ENCODE assay signal across 26 cellular contexts in genomic region chr20:57319584-57319983, GRCh38. TPM values are rescaled to one million over a fixed set of nuclear protein-coding genes. Genes with fewer than 3 reads are reported as not detected.
DNase-seq lines count a peak whose midpoint lies in the region; ATAC-seq, FAIRE-seq and TF ChIP-seq lines count a peak whose summit lies in the region.
"Had no signal": no experiment of that assay in that cellular context is flagged by ENCODE, and none has a peak within 500 bp of the region (broad histone marks: within the 10 kb centered on the region; RNA-seq: fewer than 3 reads in every experiment).

No MANE protein-coding gene starts in this region.

- H3K4me1 ChIP-seq in DOHH2 (ENCODE audit: control insufficient read depth, low read length) (peaks cover 97% of the 10 kb centered on the region), OCI-LY7 (ENCODE audit: insufficient read depth, low read length, poor library complexity, severe bottlenecking) (peaks cover 100% of the 10 kb centered on the region), esophagus muscularis mucosa (peaks cover 0 to 14% (median 7%) of the 10 kb centered on the region in 4 donors)
- H3K4me1 ChIP-seq: BE2C, HAP-1 had no signal

- peaks cover 32% of the 10 kb centered on the region for H3K79me2 ChIP-seq in DOHH2 (ENCODE audit: control insufficient read depth, low read length)
- H3K79me2 ChIP-seq in OCI-LY7 (ENCODE audit: insufficient read depth, low read depth, low read length), result no peaks in the 10 kb centered on the region

- H3K36me3 Mint-ChIP-seq in activated naive CD8-positive, alpha-beta T cell treated with anti-CD3 and anti-CD28 coated beads, Interleukin-2, amount 50 U/mL, for 24 hours (ENCODE audit: low read depth), result no peaks in the 10 kb centered on the region
- H3K36me3 Mint-ChIP-seq: CD14-positive monocyte; CD8-positive, alpha-beta memory T cell had no signal

- peak overlapping the region; percentile 63; the same call in 1 of the 2 replicates for H2AFZ ChIP-seq in OCI-LY7 (ENCODE audit: low read length)

- peaks cover 21% of the 10 kb centered on the region for H3K27me3 Mint-ChIP-seq in activated naive CD8-positive, alpha-beta T cell treated with anti-CD3 and anti-CD28 coated beads, Interleukin-2, amount 50 U/mL, for 24 hours

- H3K9me3 Mint-ChIP-seq in activated naive CD8-positive, alpha-beta T cell treated with anti-CD3 and anti-CD28 coated beads, Interleukin-2, amount 50 U/mL, for 24 hours, result no peaks in the 10 kb centered on the region
- H3K9me3 Mint-ChIP-seq: HFFc6 had no signal

- H3K4me2 ChIP-seq in DOHH2 (ENCODE audit: low read length) (peak overlapping the region; percentile 94), OCI-LY7 (ENCODE audit: low read length) (peak overlapping the region; percentile 43)

- H3K27ac ChIP-seq in DOHH2 (ENCODE audit: low read depth, low read length) (peak overlapping the region; percentile 99), OCI-LY7 (ENCODE audit: low read depth, low read length, poor library complexity, severe bottlenecking) (peak overlapping the region; percentile 95), esophagus muscularis mucosa (replicated peaks in 1 of 4) (no peak overlapping the region)
- H3K27ac ChIP-seq: BLaER1 treated with 17β-estradiol and CSF1 and Interleukin-3, amounts not matched to agents 10 nM and 100 nM had no signal

- no peaks in the 10 kb centered on the region for H4K20me1 ChIP-seq in DOHH2 (ENCODE audit: control insufficient read depth, insufficient read depth, low read depth, low read length)
- no peaks in the 10 kb centered on the region for H4K20me1 ChIP-seq in OCI-LY7 (ENCODE audit: insufficient read depth, low read length)
- H4K20me1 ChIP-seq: BLaER1 treated with 17β-estradiol and CSF1 and Interleukin-3, amounts not matched to agents 10 nM and 100 nM had no signal

- peaks cover 5% of the 10 kb centered on the region for H3K36me3 ChIP-seq in DOHH2 (ENCODE audit: control insufficient read depth, low read length)
- no peaks in the 10 kb centered on the region for H3K36me3 ChIP-seq in OCI-LY7 (ENCODE audit: insufficient read depth, low read length)
- H3K36me3 ChIP-seq in esophagus muscularis mucosa, result no peaks in the 10 kb centered on the region
- H3K36me3 ChIP-seq: BE2C; BLaER1 treated with 17β-estradiol and CSF1 and Interleukin-3, amounts not matched to agents 10 nM and 100 nM; HAP-1 had no signal

- BruUV-seq in OCI-LY7 (replicated peaks; lab: Mats Ljungman, UMichigan), result no TSS peak

- no peak overlapping the region for H3K4me3 Mint-ChIP-seq in activated naive CD8-positive, alpha-beta T cell treated with anti-CD3 and anti-CD28 coated beads, Interleukin-2, amount 50 U/mL, for 24 hours
- H3K4me3 Mint-ChIP-seq: CD14-positive monocyte; CD4-positive, alpha-beta T cell; CD8-positive, alpha-beta memory T cell; HFFc6 had no signal

- FAIRE-seq in HTR-8/SVneo (lab: Jason Lieb, UNC), result peak; percentile 96
- FAIRE-seq: D721Med, GM12892, H54 had no signal

- H3K9me3 ChIP-seq in DOHH2 (ENCODE audit: control insufficient read depth, insufficient read depth, low read length), result no peaks in the 10 kb centered on the region
- no peaks in the 10 kb centered on the region for H3K9me3 ChIP-seq in OCI-LY7 (ENCODE audit: low read length)
- no peaks in the 10 kb centered on the region for H3K9me3 ChIP-seq in esophagus muscularis mucosa
- H3K9me3 ChIP-seq: BE2C; BLaER1 treated with 17β-estradiol and CSF1 and Interleukin-3, amounts not matched to agents 10 nM and 100 nM; HAP-1 had no signal

- DNase-seq in HTR-8/SVneo (ENCODE audit: insufficient read length, low spot score), result no peak
- DNase-seq in OCI-LY7 (ENCODE audit: low spot score), result no peak
- peak; percentile 89 for DNase-seq in esophagus muscularis mucosa (ENCODE audit: extremely low spot score)
- DNase-seq in AML-193 (lab: John Stamatoyannopoulos, UW), result no peak
- DNase-seq in stimulated activated naive CD8-positive, alpha-beta T cell treated with anti-CD3 and anti-CD28 coated beads, Interleukin-15, Interleukin-2, amounts not matched to agents 100 U/mL and 50 U/mL, for 24 hours, result no peak
- DNase-seq in activated naive CD8-positive, alpha-beta T cell treated with anti-CD3 and anti-CD28 coated beads, Interleukin-2, amount 50 U/mL, for 24 hours, result no peak
- no peak for DNase-seq in AG20443 (ENCODE audit: low spot score)
- DNase-seq: BE2C; CD4-positive, alpha-beta T cell; CD8-positive, alpha-beta memory T cell; DMS 273 treated with DMSO at 0.1 percent for 48 hours; DMS79; GF-D8; GOT3; HFFc6 had no signal

- H3K4me3 ChIP-seq in DOHH2 (ENCODE audit: low read length) (peak overlapping the region; percentile 36), OCI-LY7 (ENCODE audit: low read depth, low read length, poor library complexity, severe bottlenecking) (no peak overlapping the region), esophagus muscularis mucosa (no peak overlapping the region)
- H3K4me3 ChIP-seq: BLaER1 treated with 17β-estradiol and CSF1 and Interleukin-3, amounts not matched to agents 10 nM and 100 nM; HAP-1 had no signal

- POLR2A ChIA-PET in OCI-LY7 (lab: Charles Lee), result no interaction called here

- WGBS in esophagus muscularis mucosa, result 80% methylated on average over 4 of the region's 4 CpGs

- H3K4me1 Mint-ChIP-seq in activated naive CD8-positive, alpha-beta T cell treated with anti-CD3 and anti-CD28 coated beads, Interleukin-2, amount 50 U/mL, for 24 hours, result no peaks in the 10 kb centered on the region
- H3K4me1 Mint-ChIP-seq: CD14-positive monocyte; CD8-positive, alpha-beta memory T cell had no signal

- TF ChIP-seq CTCF in DOHH2 (IDR thresholded peaks at IDR 0.05; ENCODE audit: low read depth, low read length, poor library complexity, severe bottlenecking) (no peak), OCI-LY7 (conservative IDR thresholded peaks at IDR 0.05; ENCODE audit: low read length) (no peak), esophagus muscularis mucosa (IDR thresholded peaks at IDR 0.05) (no peak)

- H3K27me3 ChIP-seq in DOHH2 (ENCODE audit: control insufficient read depth, low read length), result no peaks in the 10 kb centered on the region
- H3K27me3 ChIP-seq in esophagus muscularis mucosa, result peaks cover 0 to 11% (median 0%) of the 10 kb centered on the region in 4 donors
- H3K27me3 ChIP-seq: BE2C had no signal

- intact Hi-C loops in OCI-LY7 (cut with micrococcal nuclease; ENCODE audit: unreplicated experiment) (loop anchor here (5.0 kb wide), 3 partner anchors 72 to 363 kb away; no protein-coding TSS in a partner anchor), esophagus muscularis mucosa (cut with DNase I) (no loop called here)

- H3F3A ChIP-seq in DOHH2 (ENCODE audit: control insufficient read depth, insufficient read depth), result peaks cover 66% of the 10 kb centered on the region

- ATAC-seq in stimulated activated naive CD8-positive, alpha-beta T cell treated with anti-CD3 and anti-CD28 coated beads, Interleukin-15, Interleukin-2, amounts not matched to agents 100 U/mL and 50 U/mL, for 24 hours, result no peak
- ATAC-seq in activated naive CD8-positive, alpha-beta T cell treated with anti-CD3 and anti-CD28 coated beads, Interleukin-2, amount 50 U/mL, for 24 hours, result no peak

- H3K27ac Mint-ChIP-seq in activated naive CD8-positive, alpha-beta T cell treated with anti-CD3 and anti-CD28 coated beads, Interleukin-2, amount 50 U/mL, for 24 hours, result no peak overlapping the region
- H3K27ac Mint-ChIP-seq: CD14-positive monocyte; CD4-positive, alpha-beta T cell; CD8-positive, alpha-beta memory T cell; HFFc6 had no signal

- no peak for TF ChIP-seq POLR2A in esophagus muscularis mucosa (IDR thresholded peaks at IDR 0.05; ENCODE audit: low read depth)

- no peaks in the 10 kb centered on the region for H3K9me2 ChIP-seq in DOHH2 (replicated peaks; ENCODE audit: control insufficient read depth, low read length)
- no peaks in the 10 kb centered on the region for H3K9me2 ChIP-seq in OCI-LY7 (ENCODE audit: insufficient read depth, low read length)

- no peak for TF ChIP-seq EP300 in esophagus muscularis mucosa (IDR thresholded peaks at IDR 0.05)

- CTCF ChIA-PET in OCI-LY7 (lab: Charles Lee; ENCODE audit: unreplicated experiment), result no interaction called here

RNA-seq across cellular contexts. Expression of gene SPO11, which starts 10.0 kb away (rescaled TPM):
- total RNA-seq in OCI-LY7 (2014; rRNA removed; shearing (Covaris generic)), result not detected in 2 replicates
- total RNA-seq in OCI-LY7 (2022), result not detected in 2 replicates
- total RNA-seq in esophagus muscularis mucosa, result not detected
- total RNA-seq: A172; A673; CD4-positive, alpha-beta T cell; CD8-positive, alpha-beta memory T cell; Daoy; G401; HFFc6 had no signal

RNA-seq across cellular contexts. Expression of gene RAE1, which starts 31.5 kb away (rescaled TPM):
- total RNA-seq in OCI-LY7 (2014; rRNA removed; shearing (Covaris generic)), result 50.5 and 55.0 TPM in 2 replicates
- total RNA-seq in OCI-LY7 (2022), result 57.4 and 58.2 TPM in 2 replicates
- total RNA-seq in esophagus muscularis mucosa, result 10 to 100 TPM; 15.0 to 24.1 (median 21.5) TPM

RNA-seq across cellular contexts. Expression of gene BMP7, which starts 53.1 kb away (rescaled TPM):
- total RNA-seq in OCI-LY7 (2014; rRNA removed; shearing (Covaris generic)), result 72.2 and 94.2 TPM in 2 replicates
- 2.2 and 3.7 TPM in 2 replicates for total RNA-seq in OCI-LY7 (2022)
- 1 to 10 TPM; 4.6 to 7.1 (median 5.6) TPM for total RNA-seq in esophagus muscularis mucosa
- total RNA-seq: CD4-positive, alpha-beta T cell; CD8-positive, alpha-beta memory T cell; HFFc6 had no signal

Comparison
In these comparisons a context has a peak if more than half of its experiments do, and no peak if none do; other contexts are left out.
1. H3K27ac ChIP-seq: peak in DOHH2 (single experiment) and OCI-LY7 (single experiment); none in esophagus muscularis mucosa (0 of 4).